ENCODE assay signal across 20 cellular contexts in the genomic region with DNA sequence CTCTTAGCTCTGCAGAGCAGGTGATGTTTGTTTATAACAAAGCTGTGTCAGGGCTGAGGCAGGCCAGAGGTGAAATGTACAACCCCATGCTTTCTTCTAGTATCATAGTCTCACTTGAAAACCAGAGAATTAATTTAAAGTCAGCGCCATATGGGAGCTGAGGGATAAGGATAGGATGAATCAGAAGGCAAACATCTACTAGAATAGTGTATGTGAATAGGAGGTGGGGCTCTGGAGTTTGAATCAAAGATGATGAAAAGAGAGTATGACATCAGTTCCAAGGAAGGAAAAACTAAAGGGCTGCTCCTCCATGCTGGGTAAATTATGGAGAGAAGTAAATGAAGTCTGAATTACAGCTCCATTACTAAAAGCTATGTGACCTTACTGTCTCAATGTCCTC.
DNase-seq lines count a peak whose midpoint lies in the region; ATAC-seq and TF ChIP-seq lines count a peak whose summit lies in the region.
"Had no signal": no experiment of that assay in that cellular context is flagged by ENCODE, and none has a peak within 500 bp of the region (broad histone marks: within the 10 kb centered on the region; RNA-seq: fewer than 3 reads in every experiment).

No MANE protein-coding gene starts in this region.

- TF ChIP-seq POLR2A in body of pancreas (IDR thresholded peaks at IDR 0.05): no peak

- intact Hi-C loops in PC-3 (cut with micrococcal nuclease): no loop called here
- intact Hi-C loops in body of pancreas (cut with DNase I): no loop called here

- no peak overlapping the region for H2AFZ ChIP-seq in PC-3 (ENCODE audit: low read length)

- CTCF ChIA-PET in PC-3 (lab: Charles Lee): no interaction called here

- H3K9me2 ChIP-seq in PC-3 (replicated peaks; ENCODE audit: low read length): no peaks in the 10 kb centered on the region

- POLR2A ChIA-PET in PC-3 (lab: Charles Lee; ENCODE audit: unreplicated experiment): no interaction called here
- POLR2A ChIA-PET in naive thymus-derived CD8-positive, alpha-beta T cell (lab: Charles Lee): no interaction called here

- no peaks in the 10 kb centered on the region for H3F3A ChIP-seq in PC-3 (ENCODE audit: low read length, unreplicated experiment)

- H3K27ac Mint-ChIP-seq in nephron progenitor cell: peak overlapping the region; percentile 1
- H3K27ac Mint-ChIP-seq in naive thymus-derived CD8-positive, alpha-beta T cell: no peak overlapping the region
- H3K27ac Mint-ChIP-seq: activated naive CD8-positive, alpha-beta T cell treated with anti-CD3 and anti-CD28 coated beads for 36 hours; stimulated activated effector memory CD8-positive, alpha-beta T cell treated with anti-CD3 and anti-CD28 coated beads, Interleukin-12 subunit alpha, Interleukin-12 subunit beta, amount 100 ng/mL, for 72 hours; WTC11 had no signal

- H3K9me3 ChIP-seq in PC-3 (ENCODE audit: low read length) (no peaks in the 10 kb centered on the region), body of pancreas (no peaks in the 10 kb centered on the region)
- H3K9me3 ChIP-seq: gastrocnemius medialis, psoas muscle had no signal

- H3K27ac ChIP-seq in PC-3 (ENCODE audit: low read length): no peak overlapping the region
- no peak overlapping the region for H3K27ac ChIP-seq in body of pancreas
- H3K27ac ChIP-seq: gastrocnemius medialis, HL-60, psoas muscle had no signal

- no TSS peak for BruUV-seq in PC-3 (replicated peaks; lab: Mats Ljungman, UMichigan)

- TF ChIP-seq CTCF in PC-3 (conservative IDR thresholded peaks at IDR 0.05; ENCODE audit: low read depth, low read length) (no peak), nephron progenitor cell (IDR thresholded peaks at IDR 0.05) (no peak), body of pancreas (IDR thresholded peaks at IDR 0.05) (no peak)

- ATAC-seq in PC-3 (no peak), body of pancreas (no peak)
- ATAC-seq in naive thymus-derived CD8-positive, alpha-beta T cell: no peak
- ATAC-seq: gastrocnemius medialis; psoas muscle; stimulated activated effector memory CD8-positive, alpha-beta T cell treated with anti-CD3 and anti-CD28 coated beads, Interleukin-12 subunit alpha, Interleukin-12 subunit beta, amount 100 ng/mL, for 72 hours; WTC11 had no signal

- peaks cover 23% of the 10 kb centered on the region for H3K4me1 Mint-ChIP-seq in nephron progenitor cell
- H3K4me1 Mint-ChIP-seq in naive thymus-derived CD8-positive, alpha-beta T cell: peaks cover 0 to 1% (median 0%) of the 10 kb centered on the region in 4 donors
- H3K4me1 Mint-ChIP-seq: activated naive CD8-positive, alpha-beta T cell treated with anti-CD3 and anti-CD28 coated beads for 36 hours; stimulated activated effector memory CD8-positive, alpha-beta T cell treated with anti-CD3 and anti-CD28 coated beads, Interleukin-12 subunit alpha, Interleukin-12 subunit beta, amount 100 ng/mL, for 72 hours; WTC11 had no signal

- H3K79me2 ChIP-seq in PC-3 (ENCODE audit: low read length): no peaks in the 10 kb centered on the region

- no peaks in the 10 kb centered on the region for H3K4me1 ChIP-seq in PC-3 (ENCODE audit: insufficient read depth, low read length)
- no peaks in the 10 kb centered on the region for H3K4me1 ChIP-seq in body of pancreas
- H3K4me1 ChIP-seq: gastrocnemius medialis, psoas muscle had no signal

- 58 to 80% methylated on average over 1 of the region's 1 CpG for WGBS in body of pancreas, 2 donors

- H3K4me3 ChIP-seq in PC-3 (ENCODE audit: low read length): no peak overlapping the region
- no peak overlapping the region for H3K4me3 ChIP-seq in body of pancreas
- H3K4me3 ChIP-seq: gastrocnemius medialis, psoas muscle had no signal

- no peaks in the 10 kb centered on the region for H3K36me3 ChIP-seq in PC-3 (ENCODE audit: low read depth, low read length)
- H3K36me3 ChIP-seq in body of pancreas (replicated peaks in 1 of 2; ENCODE audit: insufficient read depth in 1 of 2, low read depth in 2 of 2): no peaks in the 10 kb centered on the region
- H3K36me3 ChIP-seq: gastrocnemius medialis had no signal

- no peaks in the 10 kb centered on the region for H4K20me1 ChIP-seq in PC-3 (ENCODE audit: low read length)

- DNase-seq in NCI-H345 (lab: John Stamatoyannopoulos, UW): peak; percentile 40
- DNase-seq in NCI-H345 treated with DMSO at 0.1 percent for 48 hours (lab: John Stamatoyannopoulos, UW; ENCODE audit: unreplicated experiment): no peak
- peak; percentile 63 to 84 for DNase-seq in NCI-H1930 (lab: John Stamatoyannopoulos, UW)
- peak; percentile 18 for DNase-seq in PC-3
- no peak for DNase-seq in nephron progenitor cell
- DNase-seq in activated naive CD4-positive, alpha-beta T cell treated with Interleukin-2 at 50 U/mL for 16 hours: no peak
- DNase-seq in naive thymus-derived CD8-positive, alpha-beta T cell: no peak
- no peak for DNase-seq in body of pancreas
- DNase-seq: activated naive CD8-positive, alpha-beta T cell treated with anti-CD3 and anti-CD28 coated beads for 36 hours; effector CD4-positive, alpha-beta T cell; gastrocnemius medialis; H7; hypothalamus; NCI-H187 treated with DMSO at 0.1 percent for 48 hours; psoas muscle; stimulated activated CD4-positive, alpha-beta T cell treated with anti-CD3 and anti-CD28 coated beads, Interleukin-1b, Interleukin-23, amount 100 ng/mL, for 48 hours; T-helper 9 cell had no signal

- H3K27me3 ChIP-seq in PC-3 (ENCODE audit: low read length): no peaks in the 10 kb centered on the region
- H3K27me3 ChIP-seq in body of pancreas: no peaks in the 10 kb centered on the region
- H3K27me3 ChIP-seq: gastrocnemius medialis had no signal

- H3K4me3 Mint-ChIP-seq in nephron progenitor cell: no peak overlapping the region
- H3K4me3 Mint-ChIP-seq in naive thymus-derived CD8-positive, alpha-beta T cell: no peak overlapping the region
- H3K4me3 Mint-ChIP-seq: activated naive CD8-positive, alpha-beta T cell treated with anti-CD3 and anti-CD28 coated beads for 36 hours; stimulated activated effector memory CD8-positive, alpha-beta T cell treated with anti-CD3 and anti-CD28 coated beads, Interleukin-12 subunit alpha, Interleukin-12 subunit beta, amount 100 ng/mL, for 72 hours; WTC11 had no signal

- no peaks in the 10 kb centered on the region for H3K36me3 Mint-ChIP-seq in nephron progenitor cell (ENCODE audit: low read depth)
- no peaks in the 10 kb centered on the region for H3K36me3 Mint-ChIP-seq in naive thymus-derived CD8-positive, alpha-beta T cell
- H3K36me3 Mint-ChIP-seq: activated naive CD8-positive, alpha-beta T cell treated with anti-CD3 and anti-CD28 coated beads for 36 hours; stimulated activated effector memory CD8-positive, alpha-beta T cell treated with anti-CD3 and anti-CD28 coated beads, Interleukin-12 subunit alpha, Interleukin-12 subunit beta, amount 100 ng/mL, for 72 hours; WTC11 had no signal

- H3K9me3 Mint-ChIP-seq in nephron progenitor cell: no peaks in the 10 kb centered on the region
- H3K9me3 Mint-ChIP-seq in naive thymus-derived CD8-positive, alpha-beta T cell: peaks cover 0 to 16% (median 0%) of the 10 kb centered on the region in 9 donors
- H3K9me3 Mint-ChIP-seq: activated naive CD8-positive, alpha-beta T cell treated with anti-CD3 and anti-CD28 coated beads for 36 hours; WTC11 had no signal

- no peaks in the 10 kb centered on the region for H3K27me3 Mint-ChIP-seq in nephron progenitor cell (ENCODE audit: low read depth, poor library complexity)
- H3K27me3 Mint-ChIP-seq in naive thymus-derived CD8-positive, alpha-beta T cell: peaks cover 0 to 7% (median 0%) of the 10 kb centered on the region in 5 donors
- H3K27me3 Mint-ChIP-seq: activated naive CD8-positive, alpha-beta T cell treated with anti-CD3 and anti-CD28 coated beads for 36 hours had no signal

- no peak overlapping the region for H3K9ac ChIP-seq in PC-3 (ENCODE audit: low read length)

- no peak overlapping the region for H3K4me2 ChIP-seq in PC-3 (ENCODE audit: low read length)

Comparison
In these comparisons a context has a peak if more than half of its experiments do, and no peak if none do; other contexts are left out.
1. DNase-seq: peak in NCI-H345 (single experiment), NCI-H1930 (2 of 2) and PC-3 (single experiment); none in NCI-H345 treated with DMSO at 0.1 percent for 48 hours (single experiment), nephron progenitor cell (single experiment), activated naive CD4-positive, alpha-beta T cell treated with Interleukin-2 at 50 U/mL for 16 hours (single experiment), naive thymus-derived CD8-positive, alpha-beta T cell (0 of 10) and body of pancreas (0 of 4).